Comparison of ENCODE assay signal across 10 cellular contexts in genomic region chr2:37350034-37350433, GRCh38. TPM values are rescaled to one million over a fixed set of nuclear protein-coding genes. Genes with fewer than 3 reads are reported as not detected.
A peak's percentile ranks its signal among the peaks of the same experiment; 100 is the strongest.
DNase-seq lines count a peak whose midpoint lies in the region; ATAC-seq and TF ChIP-seq lines count a peak whose summit lies in the region.
"Had no signal": no experiment of that assay in that cellular context is flagged by ENCODE, and none has a peak within 500 bp of the region (broad histone marks: within the 10 kb centered on the region; RNA-seq: fewer than 3 reads in every experiment).

No MANE protein-coding gene starts in this region.

- H3K27me3 ChIP-seq in SJCRH30 (no peaks in the 10 kb centered on the region), parathyroid adenoma (ENCODE audit: control insufficient read depth, insufficient read depth, low read length) (no peaks in the 10 kb centered on the region)

- H2AFZ ChIP-seq in parathyroid adenoma = peak overlapping the region; percentile 71

- no peak overlapping the region for H3K4me2 ChIP-seq in parathyroid adenoma (ENCODE audit: low read length)

- H3K27ac ChIP-seq in SJCRH30 (no peak overlapping the region), parathyroid adenoma (no peak overlapping the region)

- no peaks in the 10 kb centered on the region for H3K9me3 ChIP-seq in SJCRH30 (replicated peaks)
- no peaks in the 10 kb centered on the region for H3K9me3 ChIP-seq in parathyroid adenoma (ENCODE audit: control insufficient read depth, low read length)

- peaks cover 29% of the 10 kb centered on the region for H3K4me1 ChIP-seq in SJCRH30
- H3K4me1 ChIP-seq in parathyroid adenoma = peaks cover 9% of the 10 kb centered on the region

- TF ChIP-seq CTCF in parathyroid adenoma (IDR thresholded peaks at IDR 0.05) = no peak
- no peak for TF ChIP-seq CTCF in GM20000 (IDR thresholded peaks at IDR 0.05; ENCODE audit: extremely low read depth, missing control alignments)

- H3K4me3 ChIP-seq in SJCRH30 (no peak overlapping the region), parathyroid adenoma (ENCODE audit: low read depth, low read length) (no peak overlapping the region)

- H3K36me3 ChIP-seq in SJCRH30 = no peaks in the 10 kb centered on the region
- H3K36me3 ChIP-seq in parathyroid adenoma (ENCODE audit: control insufficient read depth, insufficient read depth, low read length) = no peaks in the 10 kb centered on the region

- ATAC-seq in GM19023 (IDR thresholded peaks at IDR 0.05; ENCODE audit: unreplicated experiment) (peak; percentile 69), HG03025 (IDR thresholded peaks at IDR 0.05; ENCODE audit: low FRiP score, unreplicated experiment) (no peak)
- ATAC-seq: right cardiac atrium had no signal

- peak; percentile 49 for DNase-seq in HuH-7.5 (ENCODE audit: low spot score)
- peak; percentile 45 to 67 for DNase-seq in SJCRH30
- no peak for DNase-seq in activated CD4-positive, alpha-beta T cell treated with anti-CD3 and anti-CD28 coated beads for 1 hour
- DNase-seq in UCSD-AML1 (lab: John Stamatoyannopoulos, UW; ENCODE audit: unreplicated experiment) = no peak
- DNase-seq in GM20000 (ENCODE audit: low spot score) = no peak
- DNase-seq: effector CD4-positive, alpha-beta T cell; right cardiac atrium had no signal

- H3K79me2 ChIP-seq in parathyroid adenoma = no peaks in the 10 kb centered on the region

- H3K9ac ChIP-seq in parathyroid adenoma = no peak overlapping the region

RNA-seq across cellular contexts. Expression of gene QPCT, which starts 5.6 kb away (rescaled TPM):
- 3.1 and 3.2 TPM in 2 replicates for total RNA-seq in SJCRH30 (2014; rRNA removed; shearing (Covaris generic))

RNA-seq across cellular contexts. Expression of gene PRKD3, which starts 25.4 kb away (rescaled TPM):
- 70.4 and 85.1 TPM in 2 replicates for total RNA-seq in SJCRH30 (2014; rRNA removed; shearing (Covaris generic))

Comparison
In these comparisons a context has a peak if more than half of its experiments do, and no peak if none do; other contexts are left out.
1. DNase-seq: peak in HuH-7.5 (single experiment) and SJCRH30 (2 of 2); none in activated CD4-positive, alpha-beta T cell treated with anti-CD3 and anti-CD28 coated beads for 1 hour (single experiment), UCSD-AML1 (single experiment) and GM20000 (single experiment).